Comparison of ENCODE assay signal across 1 cellular context in the genomic region with DNA sequence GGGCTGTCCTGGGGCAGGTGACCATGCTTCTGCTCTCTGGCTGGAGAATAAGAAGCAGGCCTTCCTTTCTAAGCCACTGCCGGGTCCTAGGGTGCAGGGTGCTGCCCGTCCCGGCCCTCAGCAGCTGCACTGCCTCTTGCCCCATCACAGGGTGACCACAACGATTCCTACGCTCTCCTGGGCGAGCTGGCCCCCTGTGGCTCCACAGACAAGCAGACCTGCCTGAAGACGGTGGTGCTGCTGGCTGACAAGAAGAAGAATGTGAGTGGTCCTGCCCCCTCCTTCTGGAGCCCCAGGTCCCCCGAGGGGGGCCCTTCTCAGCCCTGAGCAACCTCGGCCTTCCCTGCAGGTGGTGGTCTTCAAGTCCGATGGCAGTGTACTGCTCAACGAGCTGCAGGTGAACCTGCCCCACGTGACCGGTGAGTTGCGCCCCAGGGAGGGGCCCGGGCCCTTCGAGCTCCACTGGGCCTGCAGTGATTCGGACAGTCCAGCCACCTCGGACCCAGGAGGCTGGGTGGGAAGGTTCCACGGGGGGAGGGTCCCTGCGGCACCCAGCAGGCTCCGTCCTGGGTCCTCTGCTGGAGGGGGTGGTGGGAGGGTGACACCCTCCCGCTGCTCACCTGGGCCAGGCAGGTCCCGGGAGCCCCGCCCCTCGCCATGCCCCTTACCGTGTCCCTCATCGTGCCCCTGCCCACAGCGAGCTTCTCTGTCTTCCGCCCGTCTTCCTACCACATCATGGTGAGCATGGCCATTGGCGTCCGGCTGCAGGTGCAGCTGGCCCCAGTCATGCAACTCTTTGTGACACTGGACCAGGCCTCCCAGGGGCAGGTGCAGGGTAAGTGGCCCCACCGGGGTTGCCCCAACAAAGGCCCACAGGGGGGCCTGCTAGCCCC.
TF ChIP-seq lines count a peak whose summit lies in the region.

No MANE protein-coding gene starts in this region.

TF ChIP-seq in H1, 55 proteins besides CTCF, POLR2A, EP300 and RAD21:
- no peak for TF ChIP-seq GABPA (IDR thresholded peaks at IDR 0.05; ENCODE audit: borderline replicate concordance, insufficient read depth, low read length)
- TF ChIP-seq TBP (IDR thresholded peaks at IDR 0.05; ENCODE audit: low read depth, low read length) = no peak
- TF ChIP-seq TAF7 (optimal IDR thresholded peaks at IDR 0.05; ENCODE audit: borderline replicate concordance, low read depth, low read length) = no peak
